In genomic region chr2:213221962-213222361, GRCh38 we compare ENCODE assay signal across 15 cellular contexts.
A peak's percentile ranks its signal among the peaks of the same experiment; 100 is the strongest.
DNase-seq lines count a peak whose midpoint lies in the region; ATAC-seq and TF ChIP-seq lines count a peak whose summit lies in the region.
"Had no signal": no experiment of that assay in that cellular context is flagged by ENCODE, and none has a peak within 500 bp of the region (broad histone marks: within the 10 kb centered on the region; RNA-seq: fewer than 3 reads in every experiment).

No MANE protein-coding gene starts in this region.

- H3K4me1 ChIP-seq in ACC112 (ENCODE audit: control insufficient read depth, insufficient read depth, low read length, unreplicated experiment), result peaks cover 39% of the 10 kb centered on the region
- H3K4me1 ChIP-seq: Peyer's patch had no signal

- H3K36me3 ChIP-seq in ACC112 (ENCODE audit: insufficient read depth, low read length) (no peaks in the 10 kb centered on the region), KOPT-K1 (ENCODE audit: insufficient read depth, low read length) (no peaks in the 10 kb centered on the region)
- H3K36me3 ChIP-seq: Peyer's patch had no signal

- H3K36me3 Mint-ChIP-seq in mesothelial cell of epicardium, result no peaks in the 10 kb centered on the region
- H3K36me3 Mint-ChIP-seq: CD4-positive, alpha-beta memory T cell had no signal

- peaks cover 6% of the 10 kb centered on the region for H3K9me3 Mint-ChIP-seq in mesothelial cell of epicardium
- H3K9me3 Mint-ChIP-seq: CD4-positive, alpha-beta memory T cell had no signal

- H3K27ac Mint-ChIP-seq in mesothelial cell of epicardium, result peak overlapping the region; percentile 51
- H3K27ac Mint-ChIP-seq: CD4-positive, alpha-beta memory T cell had no signal

- peak overlapping the region; percentile 75 for H3K27ac ChIP-seq in ACC112 (ENCODE audit: low read depth, low read length)
- peak overlapping the region; percentile 98 for H3K27ac ChIP-seq in KOPT-K1 (ENCODE audit: low read depth, low read length, poor library complexity, severe bottlenecking)
- H3K27ac ChIP-seq: Peyer's patch had no signal

- peaks cover 35% of the 10 kb centered on the region for H3K4me1 Mint-ChIP-seq in mesothelial cell of epicardium

- H3K4me3 ChIP-seq in ACC112 (ENCODE audit: low read depth, low read length) (peak overlapping the region; percentile 67), cardiac fibroblast (replicated peaks in 1 of 2; ENCODE audit: low read depth in 2 of 2, low read length in 2 of 2) (peak overlapping the region in 1 of 2 donors; percentile 0)
- H3K4me3 ChIP-seq: Peyer's patch had no signal

- DNase-seq in cardiac fibroblast (ENCODE audit: low read depth in 2 of 2) (peak; percentile 41 to 65), mesothelial cell of epicardium (ENCODE audit: low spot score in 2 of 2, unreplicated experiment in 2 of 2) (no peak), DMS79 (lab: John Stamatoyannopoulos, UW) (no peak), DMS153 (lab: John Stamatoyannopoulos, UW) (no peak), activated T-cell treated with anti-CD3 and anti-CD28 coated beads for 4 hours (no peak)
- DNase-seq: 8988T; Calu3; CD4-positive, alpha-beta memory T cell; KBM-7; NCI-H1105 treated with DMSO at 0.1 percent for 48 hours; NCI-H1694; Peyer's patch had no signal

- peak overlapping the region; percentile 95 for H2AFZ ChIP-seq in ACC112 (ENCODE audit: low read length, unreplicated experiment)

- H3K9me3 ChIP-seq in KOPT-K1 (ENCODE audit: insufficient read depth, low read length, poor library complexity, severe bottlenecking), result no peaks in the 10 kb centered on the region
- H3K9me3 ChIP-seq: Peyer's patch had no signal

- ATAC-seq in GM19467 (IDR thresholded peaks at IDR 0.05; ENCODE audit: unreplicated experiment), result no peak

- no peaks in the 10 kb centered on the region for H3K27me3 ChIP-seq in ACC112 (ENCODE audit: insufficient read depth, low read length)
- H3K27me3 ChIP-seq: Peyer's patch had no signal

- H3K4me3 Mint-ChIP-seq in mesothelial cell of epicardium, result no peak overlapping the region
- H3K4me3 Mint-ChIP-seq: CD4-positive, alpha-beta memory T cell had no signal

- H3K79me2 ChIP-seq in ACC112 (ENCODE audit: control insufficient read depth, insufficient read depth, low read length, unreplicated experiment), result no peaks in the 10 kb centered on the region

- H3K27me3 Mint-ChIP-seq in mesothelial cell of epicardium (ENCODE audit: low read depth), result no peaks in the 10 kb centered on the region

- TF ChIP-seq CTCF in cardiac fibroblast (IDR thresholded peaks at IDR 0.05; ENCODE audit: low read depth, low read length) (no peak), mesothelial cell of epicardium (IDR thresholded peaks at IDR 0.05; ENCODE audit: unreplicated experiment) (no peak)

Comparison
In these comparisons a context has a peak if more than half of its experiments do, and no peak if none do; other contexts are left out.
1. DNase-seq: peak in cardiac fibroblast (2 of 2); none in mesothelial cell of epicardium (0 of 2), DMS79 (single experiment), DMS153 (single experiment) and activated T-cell treated with anti-CD3 and anti-CD28 coated beads for 4 hours (single experiment).